27 cellular contexts compared by ENCODE assay signal in genomic region chr2:100286318-100286717, GRCh38. TPM values are rescaled to one million over a fixed set of nuclear protein-coding genes. Genes with fewer than 3 reads are reported as not detected.
DNase-seq lines count a peak whose midpoint lies in the region; ATAC-seq, FAIRE-seq and TF ChIP-seq lines count a peak whose summit lies in the region.
"Had no signal": no experiment of that assay in that cellular context is flagged by ENCODE, and none has a peak within 500 bp of the region (broad histone marks: within the 10 kb centered on the region; RNA-seq: fewer than 3 reads in every experiment).

No MANE protein-coding gene starts in this region.

- TF ChIP-seq RAD21 in IMR-90 (IDR thresholded peaks at IDR 0.05; ENCODE audit: low read length), result no peak

- H3K4me2 ChIP-seq in IMR-90 (ENCODE audit: low read depth, low read length), result no peak overlapping the region
- H3K4me2 ChIP-seq: BLaER1 treated with 17β-estradiol and CSF1 and Interleukin-3, amounts not matched to agents 10 nM and 100 nM had no signal

- POLR2A ChIA-PET in A673 (lab: Charles Lee; ENCODE audit: low non-redundant PET), result interaction anchor here (0.6 to 0.7 kb wide), 2 partner anchors 80 to 141 kb away, joined by 3 read pairs; no protein-coding TSS in a partner anchor
- POLR2A ChIA-PET in IMR-90 (lab: Charles Lee; ENCODE audit: unreplicated experiment), result interaction anchor here (0.6 kb wide), 1 partner anchor 249 kb away, joined by 3 read pairs; no protein-coding TSS in a partner anchor

- no peak overlapping the region for H4K91ac ChIP-seq in IMR-90 (ENCODE audit: insufficient read depth, low read depth, low read length)

- intact Hi-C loops in A673 (cut with micrococcal nuclease; ENCODE audit: unreplicated experiment) (no loop called here), IMR-90 (cut with micrococcal nuclease) (no loop called here), esophagus muscularis mucosa (cut with DNase I) (no loop called here), pancreas (cut with DNase I) (no loop called here), kidney (cut with DNase I) (no loop called here)

- DNase-seq in A673 (ENCODE audit: low spot score) (peak; percentile 21), IMR-90 (no peak), esophagus muscularis mucosa (ENCODE audit: extremely low spot score) (no peak), pancreas (no peak), NCI-H2081 (lab: John Stamatoyannopoulos, UW) (no peak), kidney (no peak), EL (no peak), upper lobe of left lung (no peak)
- DNase-seq: activated CD4-positive, alpha-beta T cell treated with anti-CD3 and anti-CD28 coated beads for 4 hours; activated gamma-delta T cell treated with Interleukin-2 at 50 U/mL for 16 hours; activated naive CD8-positive, alpha-beta T cell treated with anti-CD3 and anti-CD28 coated beads, Interleukin-2, amount 50 U/mL, for 24 hours; activated T-cell treated with anti-CD3 and anti-CD28 coated beads, Interleukin-2, amount 50 U/mL, for 24 hours; brain microvascular endothelial cell; heart right ventricle; NCI-H146; NCI-H510A; stimulated activated CD8-positive, alpha-beta memory T cell treated with anti-CD3 and anti-CD28 coated beads, Interleukin-4, amount 100 ng/mL, for 48 hours; stimulated activated naive CD8-positive, alpha-beta T cell treated with anti-CD3 and anti-CD28 coated beads, Interleukin-15, amount 100 ng/mL, for 72 hours; thyroid gland had no signal

- ATAC-seq in IMR-90 (ENCODE audit: low read depth), result no peak
- no peak for ATAC-seq in pancreas
- ATAC-seq in upper lobe of left lung (ENCODE audit: low FRiP score in 2 of 2), result no peak
- ATAC-seq: activated naive CD8-positive, alpha-beta T cell treated with anti-CD3 and anti-CD28 coated beads, Interleukin-2, amount 50 U/mL, for 24 hours; stimulated activated naive CD8-positive, alpha-beta T cell treated with anti-CD3 and anti-CD28 coated beads, Interleukin-15, amount 100 ng/mL, for 72 hours had no signal

- H3K9ac ChIP-seq in IMR-90 (ENCODE audit: low read depth, low read length) (no peak overlapping the region), kidney (ENCODE audit: low read length in 2 of 2) (no peak overlapping the region)
- H3K9ac ChIP-seq: BLaER1 treated with 17β-estradiol and CSF1 and Interleukin-3, amounts not matched to agents 10 nM and 100 nM had no signal

- H3K4me3 ChIP-seq in A673 (ENCODE audit: low read depth, low read length, poor library complexity, severe bottlenecking), result no peak overlapping the region
- H3K4me3 ChIP-seq in IMR-90 (ENCODE audit: insufficient read depth, low read depth, low read length), result no peak overlapping the region
- H3K4me3 ChIP-seq in esophagus muscularis mucosa, result no peak overlapping the region
- H3K4me3 ChIP-seq in pancreas, result no peak overlapping the region
- no peak overlapping the region for H3K4me3 ChIP-seq in kidney (ENCODE audit: low read length in 2 of 2)
- no peak overlapping the region for H3K4me3 ChIP-seq in upper lobe of left lung
- H3K4me3 ChIP-seq: BLaER1 treated with 17β-estradiol and CSF1 and Interleukin-3, amounts not matched to agents 10 nM and 100 nM; heart right ventricle; skin epidermis; thyroid gland had no signal

- H3K4me1 ChIP-seq in A673 (ENCODE audit: insufficient read depth, low read length, poor library complexity, severe bottlenecking) (peaks cover 33% of the 10 kb centered on the region), IMR-90 (ENCODE audit: control insufficient read depth, insufficient read depth, low read length) (peaks cover 9% of the 10 kb centered on the region), esophagus muscularis mucosa (peaks cover 5 to 35% (median 11%) of the 10 kb centered on the region in 4 donors), pancreas (peaks cover 16 to 31% (median 30%) of the 10 kb centered on the region in 3 donors), kidney (ENCODE audit: control insufficient read depth in 1 of 2, insufficient read depth in 1 of 2, low read depth in 1 of 2, low read length in 2 of 2) (peaks cover 0 to 4% of the 10 kb centered on the region in 2 donors), upper lobe of left lung (peaks cover 0 to 5% (median 0%) of the 10 kb centered on the region in 4 donors)

- H2BK120ac ChIP-seq in IMR-90 (ENCODE audit: low read depth, low read length), result peak overlapping the region; percentile 20

- no CpG with 5 or more reads among the region's 3 CpGs for WGBS in IMR-90 (ENCODE audit: extremely low coverage in 2 of 2, insufficient read length in 1 of 2), 2 experiments
- WGBS in esophagus muscularis mucosa, result 85% methylated on average over 3 of the region's 3 CpGs
- 74 to 78% methylated on average over 3 of the region's 3 CpGs for WGBS in pancreas, 2 donors
- WGBS in upper lobe of left lung, 2 donors, result 82 to 97% methylated on average over 3 of the region's 3 CpGs

- no peaks in the 10 kb centered on the region for H3K79me1 ChIP-seq in IMR-90 (ENCODE audit: low read depth in 1 of 2, low read length in 2 of 2)

- H4K5ac ChIP-seq in IMR-90 (ENCODE audit: low read depth, low read length), result no peak overlapping the region

- H3K14ac ChIP-seq in IMR-90 (replicated peaks; ENCODE audit: low read depth, low read length), result no peak overlapping the region

- H3K9me1 ChIP-seq in IMR-90 (ENCODE audit: insufficient read depth, low read length), result peaks cover 12% of the 10 kb centered on the region

- no peak for TF ChIP-seq CTCF in A673 (conservative IDR thresholded peaks at IDR 0.05; ENCODE audit: low read depth, low read length)
- no peak for TF ChIP-seq CTCF in IMR-90 (conservative IDR thresholded peaks at IDR 0.05; ENCODE audit: low read depth, low read length)
- TF ChIP-seq CTCF in esophagus muscularis mucosa (IDR thresholded peaks at IDR 0.05), result no peak
- no peak for TF ChIP-seq CTCF in pancreas (IDR thresholded peaks at IDR 0.05)
- TF ChIP-seq CTCF in kidney (IDR thresholded peaks at IDR 0.05; ENCODE audit: borderline replicate concordance, extremely low read depth, insufficient read depth), result no peak
- no peak for TF ChIP-seq CTCF in upper lobe of left lung (IDR thresholded peaks at IDR 0.05)

- no peak overlapping the region for H2BK15ac ChIP-seq in IMR-90 (ENCODE audit: low read depth, low read length)

- peak overlapping the region; percentile 69 for H2BK20ac ChIP-seq in IMR-90 (ENCODE audit: low read depth, low read length)

- BruUV-seq in A673 (replicated peaks; lab: Mats Ljungman, UMichigan), result no TSS peak
- BruUV-seq in IMR-90 (replicated peaks; lab: Mats Ljungman, UMichigan), result no TSS peak

- H2BK5ac ChIP-seq in IMR-90 (ENCODE audit: low read depth, low read length, poor library complexity, severe bottlenecking), result no peak overlapping the region

- TF ChIP-seq POLR2A in IMR-90 (IDR thresholded peaks at IDR 0.05; ENCODE audit: low read depth, low read length) (no peak), esophagus muscularis mucosa (IDR thresholded peaks at IDR 0.05; ENCODE audit: low read depth) (no peak), upper lobe of left lung (IDR thresholded peaks at IDR 0.05) (no peak)

- CTCF ChIA-PET in A673 (lab: Charles Lee) (interaction anchor here (0.7 kb wide), 1 partner anchor 24 kb away, joined by 4 read pairs; no protein-coding TSS in a partner anchor), IMR-90 (lab: Yijun Ruan, JAX) (interaction anchor here (0.9 to 1.3 kb wide), 2 partner anchors 24 to 95 kb away, joined by 3 to 9 read pairs; no protein-coding TSS in a partner anchor)

- no peaks in the 10 kb centered on the region for H3K36me3 ChIP-seq in A673 (ENCODE audit: insufficient read depth, low read length, poor library complexity, severe bottlenecking)
- H3K36me3 ChIP-seq in IMR-90 (ENCODE audit: control insufficient read depth, insufficient read depth, low read length), result no peaks in the 10 kb centered on the region
- H3K36me3 ChIP-seq in esophagus muscularis mucosa, result peaks cover 0 to 59% (median 28%) of the 10 kb centered on the region in 4 donors
- H3K36me3 ChIP-seq in pancreas, result peaks cover 0 to 12% (median 0%) of the 10 kb centered on the region in 3 donors
- H3K36me3 ChIP-seq in kidney (ENCODE audit: control insufficient read depth in 1 of 2, insufficient read depth in 2 of 2, low read length in 2 of 2), result peaks cover 3 to 12% of the 10 kb centered on the region in 2 donors
- H3K36me3 ChIP-seq in upper lobe of left lung, result peaks cover 0 to 15% (median 0%) of the 10 kb centered on the region in 4 donors
- H3K36me3 ChIP-seq: BLaER1 treated with 17β-estradiol and CSF1 and Interleukin-3, amounts not matched to agents 10 nM and 100 nM; brain microvascular endothelial cell; neutrophil had no signal

- H3K4ac ChIP-seq in IMR-90 (ENCODE audit: low read depth, low read length), result peak overlapping the region; percentile 72

- peak overlapping the region; percentile 38; the same call in 1 of the 2 replicates for H2AK5ac ChIP-seq in IMR-90 (ENCODE audit: low read depth, low read length)

- H3K27ac ChIP-seq in A673 (ENCODE audit: low read depth, low read length, poor library complexity, severe bottlenecking) (peak overlapping the region; percentile 27), IMR-90 (ENCODE audit: insufficient read depth, low read length) (no peak overlapping the region), esophagus muscularis mucosa (replicated peaks in 1 of 4) (peak overlapping the region; percentile 16 to 77 (median 42)), pancreas (peak overlapping the region; percentile 49 to 82 (median 64)), kidney (ENCODE audit: low read depth in 2 of 2, low read length in 2 of 2) (no peak overlapping the region), upper lobe of left lung (no peak overlapping the region)
- H3K27ac ChIP-seq: BLaER1 treated with 17β-estradiol and CSF1 and Interleukin-3, amounts not matched to agents 10 nM and 100 nM; brain microvascular endothelial cell; epithelial cell of prostate; heart right ventricle; neutrophil; skin epidermis; thyroid gland had no signal

- H3K27me3 ChIP-seq in A673 (replicated peaks; ENCODE audit: insufficient read depth, low read depth, low read length, poor library complexity) (no peaks in the 10 kb centered on the region), IMR-90 (ENCODE audit: control insufficient read depth, insufficient read depth, low read length) (peaks cover 10% of the 10 kb centered on the region; the same call in 1 of the 2 replicates), esophagus muscularis mucosa (no peaks in the 10 kb centered on the region), pancreas (no peaks in the 10 kb centered on the region), upper lobe of left lung (no peaks in the 10 kb centered on the region)
- H3K27me3 ChIP-seq: heart right ventricle, thyroid gland had no signal

- H2AK9ac ChIP-seq in IMR-90 (replicated peaks; ENCODE audit: low read depth, low read length, poor library complexity), result peak overlapping the region; percentile 60

- FAIRE-seq in pancreas (lab: Jason Lieb, UNC), result no peak
- no peak for FAIRE-seq in kidney (lab: Jason Lieb, UNC)
- FAIRE-seq: G401.6 had no signal

- no peak overlapping the region for H2AFZ ChIP-seq in IMR-90 (replicated peaks; ENCODE audit: low read length, poor library complexity)

- in situ Hi-C loops in IMR-90 (cut with MboI; ENCODE audit: low sequenced_read_pairs), result no loop called here

- no peak overlapping the region; the same call in 1 of the 2 replicates for H3K18ac ChIP-seq in IMR-90 (ENCODE audit: low read depth, low read length)

- no peak overlapping the region for H4K8ac ChIP-seq in IMR-90 (ENCODE audit: low read depth in 2 of 2, low read length in 2 of 2)

- no peak overlapping the region for H3K23ac ChIP-seq in IMR-90 (ENCODE audit: low read depth, low read length)

- dilution Hi-C loops in IMR-90 (cut with HindIII; ENCODE audit: low sequenced_read_pairs, unreplicated experiment), result no loop called here

- TF ChIP-seq EP300 in esophagus muscularis mucosa (IDR thresholded peaks at IDR 0.05) (no peak), upper lobe of left lung (IDR thresholded peaks at IDR 0.05) (no peak)

- H4K20me1 ChIP-seq in IMR-90 (ENCODE audit: insufficient read depth, low read length), result 0 out of 2 replicates have a peak, but pooled peaks cover 5% of the 10 kb centered on the region
- H4K20me1 ChIP-seq: BLaER1 treated with 17β-estradiol and CSF1 and Interleukin-3, amounts not matched to agents 10 nM and 100 nM had no signal

- H3K9me3 ChIP-seq in A673 (ENCODE audit: low read depth, low read length, poor library complexity, severe bottlenecking) (no peaks in the 10 kb centered on the region), IMR-90 (ENCODE audit: control insufficient read depth, insufficient read depth, low read length) (no peaks in the 10 kb centered on the region), esophagus muscularis mucosa (no peaks in the 10 kb centered on the region), pancreas (no peaks in the 10 kb centered on the region), kidney (ENCODE audit: control insufficient read depth in 1 of 2, low read length in 2 of 2) (no peaks in the 10 kb centered on the region), upper lobe of left lung (no peaks in the 10 kb centered on the region)
- H3K9me3 ChIP-seq: heart right ventricle, neutrophil, thyroid gland had no signal

- no peak overlapping the region for H3K56ac ChIP-seq in IMR-90 (ENCODE audit: extremely low read depth, insufficient read depth, low read length)

RNA-seq across cellular contexts. Expression of gene LONRF2, which starts 36.0 kb away (rescaled TPM):
- total RNA-seq in A673 (2021) (3.5 and 3.8 TPM in 2 replicates), IMR-90 (2012; rRNA removed) (0.54 and 0.83 TPM in 2 replicates), esophagus muscularis mucosa (10 to 100 TPM; 33.6 to 45.1 (median 39.5) TPM), pancreas (1 to 10 TPM; 5.3 to 7.1 (median 6.8) TPM), kidney (6.3 TPM), upper lobe of left lung (1 to 10 TPM; 3.0 to 7.9 (median 4.2) TPM)
- polyA plus RNA-seq in IMR-90 (2012; rRNA removed) (0.19 TPM in 2 replicates), pancreas (1 to 10 TPM; 2.0 to 4.6 TPM), kidney (ENCODE audit: insufficient read depth, low read depth, low replicate concordance) (1.1 TPM)
- polyA plus RNA-seq in IMR-90 (2012; cell fraction: cytosol; rRNA removed), result 0.05 and 0.06 TPM in 2 replicates
- polyA plus RNA-seq in IMR-90 (2012; cell fraction: nucleus; rRNA removed; ENCODE audit: low replicate concordance), result 0.36 and 0.65 TPM in 2 replicates
- total RNA-seq: LHCN-M2, myocyte, pulmonary artery endothelial cell had no signal

Comparison
In these comparisons a context has a peak if more than half of its experiments do, and no peak if none do; other contexts are left out.
1. H3K27ac ChIP-seq: peak in A673 (single experiment), esophagus muscularis mucosa (4 of 4) and pancreas (4 of 4); none in IMR-90 (single experiment), kidney (0 of 2) and upper lobe of left lung (0 of 4).